Comparison of ENCODE assay signal across 1 cellular context in the genomic region with DNA sequence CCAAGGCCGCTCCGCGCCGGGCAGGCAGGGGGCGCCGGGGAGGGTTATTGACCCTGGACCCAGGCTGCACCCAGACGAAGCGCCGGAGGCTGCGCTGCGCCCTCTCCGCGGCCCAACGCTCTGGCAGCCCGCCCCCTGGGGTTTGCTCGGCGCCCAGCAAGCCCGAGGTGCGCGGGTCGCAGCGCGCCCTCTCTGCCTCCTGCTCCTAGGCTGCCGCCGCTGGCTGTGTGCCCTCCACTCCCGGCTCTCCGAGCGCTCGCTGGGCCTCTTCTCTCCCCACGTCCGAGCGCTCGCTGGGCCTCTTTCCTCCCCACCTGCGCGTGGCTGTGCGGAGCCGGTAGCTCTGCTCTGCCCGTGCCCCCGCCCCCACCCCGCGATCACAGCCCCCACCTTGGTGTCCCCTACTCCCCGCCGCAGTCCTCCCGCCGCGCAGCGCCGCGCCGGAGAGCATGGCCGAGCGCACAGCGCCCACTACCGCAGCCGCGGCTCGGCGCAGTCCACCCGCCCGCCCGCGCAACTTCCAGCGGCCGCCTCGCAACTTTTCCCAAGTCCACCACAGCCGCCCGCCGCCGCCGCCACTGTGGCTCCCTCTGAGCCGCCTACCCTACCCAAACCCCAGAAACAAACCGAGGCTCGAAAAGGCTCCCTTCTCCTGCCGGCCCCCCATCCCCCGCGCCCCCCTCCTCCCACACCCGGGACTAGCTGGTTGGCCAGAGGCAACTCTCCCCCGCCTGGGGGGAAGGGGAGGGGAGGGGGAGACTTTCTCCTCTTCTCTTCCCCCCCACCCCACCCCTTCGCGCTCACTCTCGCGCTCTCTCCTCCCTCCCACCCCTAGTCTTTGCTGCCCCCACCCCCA.
TF ChIP-seq lines count a peak whose summit lies in the region.

No MANE protein-coding gene starts in this region.

TF ChIP-seq in HepG2, 621 proteins besides CTCF, POLR2A, EP300 and RAD21 (continued from another document and continues in another):
- TF ChIP-seq, protein P1, sequence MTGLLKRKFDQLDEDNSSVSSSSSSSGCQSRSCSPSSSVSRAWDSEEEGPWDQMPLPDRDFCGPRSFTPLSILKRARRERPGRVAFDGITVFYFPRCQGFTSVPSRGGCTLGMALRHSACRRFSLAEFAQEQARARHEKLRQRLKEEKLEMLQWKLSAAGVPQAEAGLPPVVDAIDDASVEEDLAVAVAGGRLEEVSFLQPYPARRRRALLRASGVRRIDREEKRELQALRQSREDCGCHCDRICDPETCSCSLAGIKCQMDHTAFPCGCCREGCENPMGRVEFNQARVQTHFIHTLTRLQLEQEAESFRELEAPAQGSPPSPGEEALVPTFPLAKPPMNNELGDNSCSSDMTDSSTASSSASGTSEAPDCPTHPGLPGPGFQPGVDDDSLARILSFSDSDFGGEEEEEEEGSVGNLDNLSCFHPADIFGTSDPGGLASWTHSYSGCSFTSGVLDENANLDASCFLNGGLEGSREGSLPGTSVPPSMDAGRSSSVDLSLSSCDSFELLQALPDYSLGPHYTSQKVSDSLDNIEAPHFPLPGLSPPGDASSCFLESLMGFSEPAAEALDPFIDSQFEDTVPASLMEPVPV (CRISPR knock-in tag; IDR thresholded peaks at IDR 0.05) = peak; percentile 80
- TF ChIP-seq ZNF17 (CRISPR knock-in tag; IDR thresholded peaks at IDR 0.05) = no peak
- TF ChIP-seq ZSCAN31 (CRISPR knock-in tag; IDR thresholded peaks at IDR 0.05; ENCODE audit: low read depth) = peak; percentile 76; the same call in 1 of the 2 replicates
- TF ChIP-seq MYC (CRISPR knock-in tag; IDR thresholded peaks at IDR 0.05; ENCODE audit: borderline replicate concordance) = peak; percentile 27; the same call in 1 of the 2 replicates
- no peak for TF ChIP-seq ZFAT (CRISPR knock-in tag; conservative IDR thresholded peaks at IDR 0.05)
- no peak for TF ChIP-seq NCOA1 (CRISPR knock-in tag; IDR thresholded peaks at IDR 0.05)
- no peak for TF ChIP-seq ZNF562 (CRISPR knock-in tag; IDR thresholded peaks at IDR 0.05; ENCODE audit: borderline replicate concordance)
- TF ChIP-seq FOXC1 (CRISPR knock-in tag; IDR thresholded peaks at IDR 0.05; ENCODE audit: borderline replicate concordance) = no peak
- no peak for TF ChIP-seq U2AF2 (IDR thresholded peaks at IDR 0.05; ENCODE audit: low read depth, low read length)
- no peak for TF ChIP-seq MATR3 (CRISPR knock-in tag; IDR thresholded peaks at IDR 0.05)
- TF ChIP-seq ZNF746 (CRISPR knock-in tag; IDR thresholded peaks at IDR 0.05) = 0 out of 2 replicates have a peak, but pooled peaks have one; percentile 47
- TF ChIP-seq, protein P2, sequence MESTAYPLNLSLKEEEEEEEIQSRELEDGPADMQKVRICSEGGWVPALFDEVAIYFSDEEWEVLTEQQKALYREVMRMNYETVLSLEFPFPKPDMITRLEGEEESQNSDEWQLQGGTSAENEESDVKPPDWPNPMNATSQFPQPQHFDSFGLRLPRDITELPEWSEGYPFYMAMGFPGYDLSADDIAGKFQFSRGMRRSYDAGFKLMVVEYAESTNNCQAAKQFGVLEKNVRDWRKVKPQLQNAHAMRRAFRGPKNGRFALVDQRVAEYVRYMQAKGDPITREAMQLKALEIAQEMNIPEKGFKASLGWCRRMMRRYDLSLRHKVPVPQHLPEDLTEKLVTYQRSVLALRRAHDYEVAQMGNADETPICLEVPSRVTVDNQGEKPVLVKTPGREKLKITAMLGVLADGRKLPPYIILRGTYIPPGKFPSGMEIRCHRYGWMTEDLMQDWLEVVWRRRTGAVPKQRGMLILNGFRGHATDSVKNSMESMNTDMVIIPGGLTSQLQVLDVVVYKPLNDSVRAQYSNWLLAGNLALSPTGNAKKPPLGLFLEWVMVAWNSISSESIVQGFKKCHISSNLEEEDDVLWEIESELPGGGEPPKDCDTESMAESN (CRISPR knock-in tag; conservative IDR thresholded peaks at IDR 0.05) = peak; percentile 81
- no peak for TF ChIP-seq ZNF274 (CRISPR knock-in tag; IDR thresholded peaks at IDR 0.05)
- no peak for TF ChIP-seq FOXM1 (CRISPR knock-in tag; IDR thresholded peaks at IDR 0.05)
- no peak for TF ChIP-seq ZNF10 (CRISPR knock-in tag; IDR thresholded peaks at IDR 0.05; ENCODE audit: borderline replicate concordance, low read depth)
- no peak for TF ChIP-seq KDM5A (IDR thresholded peaks at IDR 0.05; ENCODE audit: borderline replicate concordance, low read length)
- TF ChIP-seq MED8 (CRISPR knock-in tag; IDR thresholded peaks at IDR 0.05; ENCODE audit: insufficient replicate concordance) = no peak
- peak; percentile 44 for TF ChIP-seq ATF7-NPFF (CRISPR knock-in tag; IDR thresholded peaks at IDR 0.05; ENCODE audit: low read depth)
- TF ChIP-seq SP1 (IDR thresholded peaks at IDR 0.05) = no peak
- TF ChIP-seq SP1 (CRISPR knock-in tag; IDR thresholded peaks at IDR 0.05) = no peak
- no peak for TF ChIP-seq GLI4 (CRISPR knock-in tag; IDR thresholded peaks at IDR 0.05; ENCODE audit: borderline replicate concordance)
- TF ChIP-seq MXD4 (CRISPR knock-in tag; IDR thresholded peaks at IDR 0.05) = no peak; the same call in 1 of the 2 replicates
- no peak for TF ChIP-seq SATB2 (CRISPR knock-in tag; IDR thresholded peaks at IDR 0.05)
- TF ChIP-seq BORCS8-MEF2B (CRISPR knock-in tag; IDR thresholded peaks at IDR 0.05) = peak; percentile 51; the same call in 1 of the 2 replicates
- no peak for TF ChIP-seq ZNF83 (CRISPR knock-in tag; IDR thresholded peaks at IDR 0.05; ENCODE audit: borderline replicate concordance)
- TF ChIP-seq ERF (CRISPR knock-in tag; IDR thresholded peaks at IDR 0.05) = peak; percentile 65; the same call in 1 of the 2 replicates
- TF ChIP-seq ZNF329 (CRISPR knock-in tag; IDR thresholded peaks at IDR 0.05; ENCODE audit: low read depth) = no peak
- no peak for TF ChIP-seq GABPA (IDR thresholded peaks at IDR 0.05; ENCODE audit: low read depth, low read length)
- no peak for TF ChIP-seq GABPA (CRISPR knock-in tag; IDR thresholded peaks at IDR 0.05; ENCODE audit: low read depth)
- 0 out of 2 replicates have a peak, but pooled peaks have one; percentile 27 for TF ChIP-seq PHF8 (CRISPR knock-in tag; IDR thresholded peaks at IDR 0.05)
- TF ChIP-seq, protein P3, sequence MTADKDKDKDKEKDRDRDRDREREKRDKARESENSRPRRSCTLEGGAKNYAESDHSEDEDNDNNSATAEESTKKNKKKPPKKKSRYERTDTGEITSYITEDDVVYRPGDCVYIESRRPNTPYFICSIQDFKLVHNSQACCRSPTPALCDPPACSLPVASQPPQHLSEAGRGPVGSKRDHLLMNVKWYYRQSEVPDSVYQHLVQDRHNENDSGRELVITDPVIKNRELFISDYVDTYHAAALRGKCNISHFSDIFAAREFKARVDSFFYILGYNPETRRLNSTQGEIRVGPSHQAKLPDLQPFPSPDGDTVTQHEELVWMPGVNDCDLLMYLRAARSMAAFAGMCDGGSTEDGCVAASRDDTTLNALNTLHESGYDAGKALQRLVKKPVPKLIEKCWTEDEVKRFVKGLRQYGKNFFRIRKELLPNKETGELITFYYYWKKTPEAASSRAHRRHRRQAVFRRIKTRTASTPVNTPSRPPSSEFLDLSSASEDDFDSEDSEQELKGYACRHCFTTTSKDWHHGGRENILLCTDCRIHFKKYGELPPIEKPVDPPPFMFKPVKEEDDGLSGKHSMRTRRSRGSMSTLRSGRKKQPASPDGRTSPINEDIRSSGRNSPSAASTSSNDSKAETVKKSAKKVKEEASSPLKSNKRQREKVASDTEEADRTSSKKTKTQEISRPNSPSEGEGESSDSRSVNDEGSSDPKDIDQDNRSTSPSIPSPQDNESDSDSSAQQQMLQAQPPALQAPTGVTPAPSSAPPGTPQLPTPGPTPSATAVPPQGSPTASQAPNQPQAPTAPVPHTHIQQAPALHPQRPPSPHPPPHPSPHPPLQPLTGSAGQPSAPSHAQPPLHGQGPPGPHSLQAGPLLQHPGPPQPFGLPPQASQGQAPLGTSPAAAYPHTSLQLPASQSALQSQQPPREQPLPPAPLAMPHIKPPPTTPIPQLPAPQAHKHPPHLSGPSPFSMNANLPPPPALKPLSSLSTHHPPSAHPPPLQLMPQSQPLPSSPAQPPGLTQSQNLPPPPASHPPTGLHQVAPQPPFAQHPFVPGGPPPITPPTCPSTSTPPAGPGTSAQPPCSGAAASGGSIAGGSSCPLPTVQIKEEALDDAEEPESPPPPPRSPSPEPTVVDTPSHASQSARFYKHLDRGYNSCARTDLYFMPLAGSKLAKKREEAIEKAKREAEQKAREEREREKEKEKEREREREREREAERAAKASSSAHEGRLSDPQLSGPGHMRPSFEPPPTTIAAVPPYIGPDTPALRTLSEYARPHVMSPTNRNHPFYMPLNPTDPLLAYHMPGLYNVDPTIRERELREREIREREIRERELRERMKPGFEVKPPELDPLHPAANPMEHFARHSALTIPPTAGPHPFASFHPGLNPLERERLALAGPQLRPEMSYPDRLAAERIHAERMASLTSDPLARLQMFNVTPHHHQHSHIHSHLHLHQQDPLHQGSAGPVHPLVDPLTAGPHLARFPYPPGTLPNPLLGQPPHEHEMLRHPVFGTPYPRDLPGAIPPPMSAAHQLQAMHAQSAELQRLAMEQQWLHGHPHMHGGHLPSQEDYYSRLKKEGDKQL (CRISPR knock-in tag; IDR thresholded peaks at IDR 0.05; ENCODE audit: low read depth) = no peak
- no peak for TF ChIP-seq NBN (conservative IDR thresholded peaks at IDR 0.05)
- no peak for TF ChIP-seq ZNF224 (CRISPR knock-in tag; IDR thresholded peaks at IDR 0.05)
- TF ChIP-seq, protein P4, sequence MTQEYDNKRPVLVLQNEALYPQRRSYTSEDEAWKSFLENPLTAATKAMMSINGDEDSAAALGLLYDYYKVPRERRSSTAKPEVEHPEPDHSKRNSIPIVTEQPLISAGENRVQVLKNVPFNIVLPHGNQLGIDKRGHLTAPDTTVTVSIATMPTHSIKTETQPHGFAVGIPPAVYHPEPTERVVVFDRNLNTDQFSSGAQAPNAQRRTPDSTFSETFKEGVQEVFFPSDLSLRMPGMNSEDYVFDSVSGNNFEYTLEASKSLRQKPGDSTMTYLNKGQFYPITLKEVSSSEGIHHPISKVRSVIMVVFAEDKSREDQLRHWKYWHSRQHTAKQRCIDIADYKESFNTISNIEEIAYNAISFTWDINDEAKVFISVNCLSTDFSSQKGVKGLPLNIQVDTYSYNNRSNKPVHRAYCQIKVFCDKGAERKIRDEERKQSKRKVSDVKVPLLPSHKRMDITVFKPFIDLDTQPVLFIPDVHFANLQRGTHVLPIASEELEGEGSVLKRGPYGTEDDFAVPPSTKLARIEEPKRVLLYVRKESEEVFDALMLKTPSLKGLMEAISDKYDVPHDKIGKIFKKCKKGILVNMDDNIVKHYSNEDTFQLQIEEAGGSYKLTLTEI (CRISPR knock-in tag; conservative IDR thresholded peaks at IDR 0.05) = no peak
- TF ChIP-seq, protein P5, sequence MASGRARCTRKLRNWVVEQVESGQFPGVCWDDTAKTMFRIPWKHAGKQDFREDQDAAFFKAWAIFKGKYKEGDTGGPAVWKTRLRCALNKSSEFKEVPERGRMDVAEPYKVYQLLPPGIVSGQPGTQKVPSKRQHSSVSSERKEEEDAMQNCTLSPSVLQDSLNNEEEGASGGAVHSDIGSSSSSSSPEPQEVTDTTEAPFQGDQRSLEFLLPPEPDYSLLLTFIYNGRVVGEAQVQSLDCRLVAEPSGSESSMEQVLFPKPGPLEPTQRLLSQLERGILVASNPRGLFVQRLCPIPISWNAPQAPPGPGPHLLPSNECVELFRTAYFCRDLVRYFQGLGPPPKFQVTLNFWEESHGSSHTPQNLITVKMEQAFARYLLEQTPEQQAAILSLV (CRISPR knock-in tag; IDR thresholded peaks at IDR 0.05; ENCODE audit: borderline replicate concordance) = peak; percentile 53; the same call in 1 of the 2 replicates
- no peak for TF ChIP-seq ZFP36L1 (CRISPR knock-in tag; IDR thresholded peaks at IDR 0.05)
- no peak for TF ChIP-seq SKI (IDR thresholded peaks at IDR 0.05; ENCODE audit: partially characterized antibody)
- TF ChIP-seq ZNF331 (CRISPR knock-in tag; IDR thresholded peaks at IDR 0.05) = 0 out of 2 replicates have a peak, but pooled peaks have one; percentile 6
- 0 out of 2 replicates have a peak, but pooled peaks have one; percentile 8 for TF ChIP-seq FOSL2 (CRISPR knock-in tag; IDR thresholded peaks at IDR 0.05)
- no peak for TF ChIP-seq ELF3 (CRISPR knock-in tag; IDR thresholded peaks at IDR 0.05)
- TF ChIP-seq KDM5B (CRISPR knock-in tag; IDR thresholded peaks at IDR 0.05; ENCODE audit: borderline replicate concordance) = no peak; the same call in 1 of the 2 replicates
- no peak for TF ChIP-seq ARNTL (CRISPR knock-in tag; IDR thresholded peaks at IDR 0.05)
- TF ChIP-seq, protein P6, sequence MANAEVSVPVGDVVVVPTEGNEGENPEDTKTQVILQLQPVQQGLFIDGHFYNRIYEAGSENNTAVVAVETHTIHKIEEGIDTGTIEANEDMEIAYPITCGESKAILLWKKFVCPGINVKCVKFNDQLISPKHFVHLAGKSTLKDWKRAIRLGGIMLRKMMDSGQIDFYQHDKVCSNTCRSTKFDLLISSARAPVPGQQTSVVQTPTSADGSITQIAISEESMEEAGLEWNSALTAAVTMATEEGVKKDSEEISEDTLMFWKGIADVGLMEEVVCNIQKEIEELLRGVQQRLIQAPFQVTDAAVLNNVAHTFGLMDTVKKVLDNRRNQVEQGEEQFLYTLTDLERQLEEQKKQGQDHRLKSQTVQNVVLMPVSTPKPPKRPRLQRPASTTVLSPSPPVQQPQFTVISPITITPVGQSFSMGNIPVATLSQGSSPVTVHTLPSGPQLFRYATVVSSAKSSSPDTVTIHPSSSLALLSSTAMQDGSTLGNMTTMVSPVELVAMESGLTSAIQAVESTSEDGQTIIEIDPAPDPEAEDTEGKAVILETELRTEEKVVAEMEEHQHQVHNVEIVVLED (CRISPR knock-in tag; IDR thresholded peaks at IDR 0.05; ENCODE audit: borderline replicate concordance) = 0 out of 2 replicates have a peak, but pooled peaks have one; percentile 38
- no peak for TF ChIP-seq ZNF709 (CRISPR knock-in tag; IDR thresholded peaks at IDR 0.05)
- TF ChIP-seq TBX3 (IDR thresholded peaks at IDR 0.05; ENCODE audit: borderline replicate concordance) = no peak
- TF ChIP-seq, protein P7, sequence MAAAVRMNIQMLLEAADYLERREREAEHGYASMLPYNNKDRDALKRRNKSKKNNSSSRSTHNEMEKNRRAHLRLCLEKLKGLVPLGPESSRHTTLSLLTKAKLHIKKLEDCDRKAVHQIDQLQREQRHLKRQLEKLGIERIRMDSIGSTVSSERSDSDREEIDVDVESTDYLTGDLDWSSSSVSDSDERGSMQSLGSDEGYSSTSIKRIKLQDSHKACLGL (CRISPR knock-in tag; IDR thresholded peaks at IDR 0.05) = no peak
- no peak for TF ChIP-seq MBD4 (IDR thresholded peaks at IDR 0.05; ENCODE audit: borderline replicate concordance, low read length)
- peak; percentile 45; the same call in 1 of the 2 replicates for TF ChIP-seq RBFOX2 (IDR thresholded peaks at IDR 0.05; ENCODE audit: low read depth, low read length)
- TF ChIP-seq ATRX (CRISPR knock-in tag; IDR thresholded peaks at IDR 0.05; ENCODE audit: borderline replicate concordance) = no peak
- TF ChIP-seq HHEX (CRISPR knock-in tag; IDR thresholded peaks at IDR 0.05) = no peak
- TF ChIP-seq DNMT1 (CRISPR knock-in tag; IDR thresholded peaks at IDR 0.05) = 0 out of 2 replicates have a peak, but pooled peaks have one; percentile 67
- TF ChIP-seq, protein P8, sequence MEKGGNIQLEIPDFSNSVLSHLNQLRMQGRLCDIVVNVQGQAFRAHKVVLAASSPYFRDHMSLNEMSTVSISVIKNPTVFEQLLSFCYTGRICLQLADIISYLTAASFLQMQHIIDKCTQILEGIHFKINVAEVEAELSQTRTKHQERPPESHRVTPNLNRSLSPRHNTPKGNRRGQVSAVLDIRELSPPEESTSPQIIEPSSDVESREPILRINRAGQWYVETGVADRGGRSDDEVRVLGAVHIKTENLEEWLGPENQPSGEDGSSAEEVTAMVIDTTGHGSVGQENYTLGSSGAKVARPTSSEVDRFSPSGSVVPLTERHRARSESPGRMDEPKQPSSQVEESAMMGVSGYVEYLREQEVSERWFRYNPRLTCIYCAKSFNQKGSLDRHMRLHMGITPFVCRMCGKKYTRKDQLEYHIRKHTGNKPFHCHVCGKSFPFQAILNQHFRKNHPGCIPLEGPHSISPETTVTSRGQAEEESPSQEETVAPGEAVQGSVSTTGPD (CRISPR knock-in tag; IDR thresholded peaks at IDR 0.05) = no peak
